In genomic region chr12:47228802-47229201, GRCh38 we compare ENCODE assay signal across 17 cellular contexts.
A peak's percentile ranks its signal among the peaks of the same experiment; 100 is the strongest.
DNase-seq lines count a peak whose midpoint lies in the region; ATAC-seq, FAIRE-seq and TF ChIP-seq lines count a peak whose summit lies in the region.
"Had no signal": no experiment of that assay in that cellular context is flagged by ENCODE, and none has a peak within 500 bp of the region (broad histone marks: within the 10 kb centered on the region; RNA-seq: fewer than 3 reads in every experiment).

No MANE protein-coding gene starts in this region.

- no peak overlapping the region for H3K27ac ChIP-seq in colonic mucosa
- H3K27ac ChIP-seq: Peyer's patch had no signal

- no peaks in the 10 kb centered on the region for H3K9me3 Mint-ChIP-seq in T-helper 1 cell treated with Interleukin-12 subunit alpha and Interleukin-12 subunit beta and Interleukin-4 antibody, amounts not matched to agents 30 μg/mL and 1 μg/mL, for 36 hours
- peaks cover 0 to 8% of the 10 kb centered on the region in 2 donors for H3K9me3 Mint-ChIP-seq in activated naive CD4-positive, alpha-beta T cell treated with anti-CD3 and anti-CD28 coated beads, Interleukin-2, amount 50 U/mL, for 72 hours
- no peaks in the 10 kb centered on the region for H3K9me3 Mint-ChIP-seq in activated naive CD8-positive, alpha-beta T cell treated with anti-CD3 and anti-CD28 coated beads, Interleukin-2, amount 50 U/mL, for 24 hours
- H3K9me3 Mint-ChIP-seq in stimulated activated naive B cell treated with anti-CD40 and anti-IgM and Interleukin-4, amounts not matched to agents 10 μg/mL and 1 μg/mL and 100 μg/mL, for 72 hours: peaks cover 0 to 3% of the 10 kb centered on the region in 2 donors

- DNase-seq in T-helper 1 cell (no peak), colonic mucosa (no peak), HTR-8/SVneo (ENCODE audit: insufficient read length, low spot score) (no peak)
- no peak for DNase-seq in activated naive CD4-positive, alpha-beta T cell treated with anti-CD3 and anti-CD28 coated beads, Interleukin-2, amount 50 U/mL, for 72 hours (ENCODE audit: low spot score in 2 of 2)
- no peak for DNase-seq in activated naive CD4-positive, alpha-beta T cell treated with Interleukin-2 at 50 U/mL for 16 hours
- DNase-seq in activated naive CD8-positive, alpha-beta T cell treated with anti-CD3 and anti-CD28 coated beads, Interleukin-2, amount 50 U/mL, for 24 hours: no peak
- no peak for DNase-seq in stimulated activated naive B cell treated with anti-CD40 and anti-IgM and Interleukin-4, amounts not matched to agents 10 μg/mL and 1 μg/mL and 100 μg/mL, for 72 hours
- DNase-seq: 8988T, C1 segment of cervical spinal cord, H7, Kasumi-1, NCI-H1417, NCI-H1930, NCI-H2171, NCI-H524, Peyer's patch had no signal

- no peak overlapping the region for H3K9ac ChIP-seq in colonic mucosa (ENCODE audit: low read depth in 2 of 2, low read length in 2 of 2)

- intact Hi-C loops in colonic mucosa (cut with DNase I): loop anchor here (10.0 kb wide), 1 partner anchor 154 kb away; the partner anchor contains the start of genes AMIGO2 and PCED1B

- no peaks in the 10 kb centered on the region for H3K27me3 ChIP-seq in colonic mucosa
- H3K27me3 ChIP-seq: Peyer's patch had no signal

- peaks cover 50% of the 10 kb centered on the region for H3K36me3 Mint-ChIP-seq in T-helper 1 cell treated with Interleukin-12 subunit alpha and Interleukin-12 subunit beta and Interleukin-4 antibody, amounts not matched to agents 30 μg/mL and 1 μg/mL, for 36 hours (ENCODE audit: low read depth)
- H3K36me3 Mint-ChIP-seq in activated naive CD4-positive, alpha-beta T cell treated with anti-CD3 and anti-CD28 coated beads, Interleukin-2, amount 50 U/mL, for 72 hours: peaks cover 51 to 67% of the 10 kb centered on the region in 2 donors
- H3K36me3 Mint-ChIP-seq in activated naive CD8-positive, alpha-beta T cell treated with anti-CD3 and anti-CD28 coated beads, Interleukin-2, amount 50 U/mL, for 24 hours (ENCODE audit: low read depth): peaks cover 90% of the 10 kb centered on the region
- peaks cover 58 to 66% of the 10 kb centered on the region in 2 donors for H3K36me3 Mint-ChIP-seq in stimulated activated naive B cell treated with anti-CD40 and anti-IgM and Interleukin-4, amounts not matched to agents 10 μg/mL and 1 μg/mL and 100 μg/mL, for 72 hours

- peaks cover 6% of the 10 kb centered on the region for H3K4me1 ChIP-seq in colonic mucosa

- peaks cover 57% of the 10 kb centered on the region for H3K4me1 Mint-ChIP-seq in T-helper 1 cell treated with Interleukin-12 subunit alpha and Interleukin-12 subunit beta and Interleukin-4 antibody, amounts not matched to agents 30 μg/mL and 1 μg/mL, for 36 hours (ENCODE audit: low read depth)
- H3K4me1 Mint-ChIP-seq in activated naive CD8-positive, alpha-beta T cell treated with anti-CD3 and anti-CD28 coated beads, Interleukin-2, amount 50 U/mL, for 24 hours: peaks cover 84% of the 10 kb centered on the region
- H3K4me1 Mint-ChIP-seq in stimulated activated naive B cell treated with anti-CD40 and anti-IgM and Interleukin-4, amounts not matched to agents 10 μg/mL and 1 μg/mL and 100 μg/mL, for 72 hours: peaks cover 17 to 51% of the 10 kb centered on the region in 2 donors

- H3K27me3 Mint-ChIP-seq in T-helper 1 cell treated with Interleukin-12 subunit alpha and Interleukin-12 subunit beta and Interleukin-4 antibody, amounts not matched to agents 30 μg/mL and 1 μg/mL, for 36 hours (ENCODE audit: low read depth): no peaks in the 10 kb centered on the region
- no peaks in the 10 kb centered on the region for H3K27me3 Mint-ChIP-seq in activated naive CD8-positive, alpha-beta T cell treated with anti-CD3 and anti-CD28 coated beads, Interleukin-2, amount 50 U/mL, for 24 hours
- no peaks in the 10 kb centered on the region for H3K27me3 Mint-ChIP-seq in stimulated activated naive B cell treated with anti-CD40 and anti-IgM and Interleukin-4, amounts not matched to agents 10 μg/mL and 1 μg/mL and 100 μg/mL, for 72 hours

- no peak for TF ChIP-seq CTCF in colonic mucosa (IDR thresholded peaks at IDR 0.05)

- H3K9me3 ChIP-seq in colonic mucosa: no peaks in the 10 kb centered on the region
- H3K9me3 ChIP-seq: Peyer's patch had no signal

- FAIRE-seq in HTR-8/SVneo (lab: Jason Lieb, UNC): no peak

- H3K4me3 ChIP-seq in colonic mucosa: no peak overlapping the region
- H3K4me3 ChIP-seq: Peyer's patch had no signal

- H3K4me3 Mint-ChIP-seq in T-helper 1 cell treated with Interleukin-12 subunit alpha and Interleukin-12 subunit beta and Interleukin-4 antibody, amounts not matched to agents 30 μg/mL and 1 μg/mL, for 36 hours: no peak overlapping the region
- no peak overlapping the region for H3K4me3 Mint-ChIP-seq in activated naive CD8-positive, alpha-beta T cell treated with anti-CD3 and anti-CD28 coated beads, Interleukin-2, amount 50 U/mL, for 24 hours
- no peak overlapping the region for H3K4me3 Mint-ChIP-seq in stimulated activated naive B cell treated with anti-CD40 and anti-IgM and Interleukin-4, amounts not matched to agents 10 μg/mL and 1 μg/mL and 100 μg/mL, for 72 hours

- no peak for ATAC-seq in activated naive CD4-positive, alpha-beta T cell treated with anti-CD3 and anti-CD28 coated beads, Interleukin-2, amount 50 U/mL, for 72 hours
- no peak for ATAC-seq in activated naive CD8-positive, alpha-beta T cell treated with anti-CD3 and anti-CD28 coated beads, Interleukin-2, amount 50 U/mL, for 24 hours
- no peak for ATAC-seq in stimulated activated naive B cell treated with anti-CD40 and anti-IgM and Interleukin-4, amounts not matched to agents 10 μg/mL and 1 μg/mL and 100 μg/mL, for 72 hours (replicated peaks)

- no peaks in the 10 kb centered on the region for H3K36me3 ChIP-seq in colonic mucosa
- H3K36me3 ChIP-seq: Peyer's patch had no signal

- H3K27ac Mint-ChIP-seq in T-helper 1 cell treated with Interleukin-12 subunit alpha and Interleukin-12 subunit beta and Interleukin-4 antibody, amounts not matched to agents 30 μg/mL and 1 μg/mL, for 36 hours: peak overlapping the region; percentile 26
- peak overlapping the region; percentile 27 to 29 for H3K27ac Mint-ChIP-seq in activated naive CD4-positive, alpha-beta T cell treated with anti-CD3 and anti-CD28 coated beads, Interleukin-2, amount 50 U/mL, for 72 hours
- peak overlapping the region; percentile 91 for H3K27ac Mint-ChIP-seq in activated naive CD8-positive, alpha-beta T cell treated with anti-CD3 and anti-CD28 coated beads, Interleukin-2, amount 50 U/mL, for 24 hours
- peak overlapping the region; percentile 65 for H3K27ac Mint-ChIP-seq in stimulated activated naive B cell treated with anti-CD40 and anti-IgM and Interleukin-4, amounts not matched to agents 10 μg/mL and 1 μg/mL and 100 μg/mL, for 72 hours

Comparison
In these comparisons a context has a peak if more than half of its experiments do, and no peak if none do; other contexts are left out.
1. H3K27ac Mint-ChIP-seq: peak in every context shown above with its lines; median percentile 91 in activated naive CD8-positive, alpha-beta T cell treated with anti-CD3 and anti-CD28 coated beads, Interleukin-2, amount 50 U/mL, for 24 hours; 65 in stimulated activated naive B cell treated with anti-CD40 and anti-IgM and Interleukin-4, amounts not matched to agents 10 μg/mL and 1 μg/mL and 100 μg/mL, for 72 hours; 28 in activated naive CD4-positive, alpha-beta T cell treated with anti-CD3 and anti-CD28 coated beads, Interleukin-2, amount 50 U/mL, for 72 hours; 26 in T-helper 1 cell treated with Interleukin-12 subunit alpha and Interleukin-12 subunit beta and Interleukin-4 antibody, amounts not matched to agents 30 μg/mL and 1 μg/mL, for 36 hours.